In genomic region chr12:58025431-58025830, GRCh38 we compare ENCODE assay signal across 35 cellular contexts.
"Had no signal": no experiment of that assay in that cellular context is flagged by ENCODE, and none has a peak within 500 bp of the region (broad histone marks: within the 10 kb centered on the region; RNA-seq: fewer than 3 reads in every experiment).

No MANE protein-coding gene starts in this region.

- H3K4me3 ChIP-seq: MG63 had no signal

- H3K36me3 ChIP-seq: MG63 had no signal

- H3K27me3 ChIP-seq: MG63 had no signal

- DNase-seq: Karpas-422, Kasumi-1, MG63, MM.1S, MV-4-11, NCI-H1048, NCI-H1092, NCI-H1092 treated with DMSO at 0.1 percent for 48 hours, NCI-H1105, NCI-H1105 treated with DMSO at 0.1 percent for 48 hours, NCI-H1417, NCI-H1417 treated with DMSO at 0.1 percent for 48 hours, NCI-H1436, NCI-H1436 treated with DMSO at 0.1 percent for 48 hours, NCI-H146, NCI-H1694, NCI-H1694 treated with DMSO at 0.1 percent for 48 hours, NCI-H187, NCI-H187 treated with DMSO at 0.1 percent for 48 hours, NCI-H1930, NCI-H2029, NCI-H2029 treated with DMSO at 0.1 percent for 48 hours, NCI-H2081, NCI-H2081 treated with DMSO at 0.1 percent for 48 hours, NCI-H2107, NCI-H2171, NCI-H2171 treated with DMSO at 0.1 percent for 48 hours, NCI-H2227 treated with DMSO at 0.1 percent for 48 hours, NCI-H226, NCI-H345, NCI-H446, NCI-H446 treated with DMSO at 0.1 percent for 48 hours, NCI-H510A, NCI-H510A treated with DMSO at 0.1 percent for 48 hours, NCI-H524 had no signal
